20 cellular contexts compared by ENCODE assay signal in the genomic region with DNA sequence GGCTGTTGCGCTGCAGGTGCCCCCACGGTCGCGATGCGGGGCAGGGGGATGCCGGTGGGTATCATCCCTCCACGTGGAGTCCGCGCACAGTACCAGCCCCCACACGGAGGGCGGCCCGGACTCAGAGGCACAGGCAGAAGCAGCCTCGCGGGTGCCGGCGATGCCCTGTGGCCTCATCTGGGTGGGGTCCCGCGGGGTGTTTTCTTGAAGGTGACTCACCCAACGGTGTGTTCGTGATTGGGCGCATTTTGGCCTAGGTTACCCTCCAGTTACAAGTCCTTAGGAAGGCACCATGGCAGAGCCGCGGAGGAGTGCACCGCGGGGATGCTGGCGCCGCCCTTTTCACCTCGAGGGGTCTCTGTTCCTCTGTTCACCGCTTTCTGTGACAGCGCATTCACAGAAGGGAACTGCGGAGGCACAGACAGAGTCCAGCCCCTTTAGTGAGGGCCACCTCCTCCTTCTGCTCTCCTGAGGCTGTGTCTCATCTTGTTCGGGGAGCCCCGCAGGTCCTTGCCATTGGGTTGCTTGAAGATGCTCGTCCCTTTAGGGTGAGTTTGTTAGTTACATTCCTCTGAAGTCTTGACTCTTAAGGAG. TPM values are rescaled to one million over a fixed set of nuclear protein-coding genes. Genes with fewer than 3 reads are reported as not detected.
DNase-seq lines count a peak whose midpoint lies in the region; ATAC-seq, FAIRE-seq and TF ChIP-seq lines count a peak whose summit lies in the region.
"Had no signal": no experiment of that assay in that cellular context is flagged by ENCODE, and none has a peak within 500 bp of the region (broad histone marks: within the 10 kb centered on the region; RNA-seq: fewer than 3 reads in every experiment).

No MANE protein-coding gene starts in this region.

- no peak for ATAC-seq in GM12878
- ATAC-seq: Panc1 had no signal

- H3K9me3 Mint-ChIP-seq in neural progenitor cell = peaks cover 2% of the 10 kb centered on the region
- H3K9me3 Mint-ChIP-seq: CD4-positive, alpha-beta T cell had no signal

- H3K4me3 ChIP-seq in GM12878 (no peak overlapping the region), tibial artery (no peak overlapping the region), neural progenitor cell (no peak overlapping the region)

- H3K9me3 ChIP-seq in GM12878 (replicated peaks; ENCODE audit: control insufficient read depth, insufficient read depth, low read length) (no peaks in the 10 kb centered on the region), tibial artery (no peaks in the 10 kb centered on the region), neural progenitor cell (ENCODE audit: low read depth) (no peaks in the 10 kb centered on the region)

- H3F3A ChIP-seq in neural progenitor cell (ENCODE audit: low read depth) = no peaks in the 10 kb centered on the region

- peaks cover 28% of the 10 kb centered on the region for H3K4me1 Mint-ChIP-seq in neural progenitor cell

- TF ChIP-seq POLR2A in GM12878 (IDR thresholded peaks at IDR 0.05; ENCODE audit: low read depth, low read length) = 0 out of 2 replicates have a peak, but pooled peaks have one; percentile 25

- H3K36me3 Mint-ChIP-seq in neural progenitor cell = no peaks in the 10 kb centered on the region

- FAIRE-seq in GM12878 (lab: Jason Lieb, UNC) = no peak

- no peak overlapping the region for H3K9ac ChIP-seq in GM12878 (ENCODE audit: control insufficient read depth, insufficient read depth, low read length)
- no peak overlapping the region for H3K9ac ChIP-seq in neural progenitor cell

- SMC1A ChIA-PET in GM12878 (lab: Charles Lee; ENCODE audit: uncharacterized antibody, unreplicated experiment) = no interaction called here

- no peak for TF ChIP-seq EP300 in GM12878 (IDR thresholded peaks at IDR 0.05; ENCODE audit: borderline replicate concordance in 1 of 2, control insufficient read depth in 1 of 2, low read depth in 2 of 2, low read length in 2 of 2)

- H3K36me3 ChIP-seq in GM12878 (ENCODE audit: control insufficient read depth in 2 of 2, insufficient read depth in 2 of 2, low read length in 1 of 2) (peaks cover 0 to 16% of the 10 kb centered on the region in 2 experiments; a peak in 3 of 4 replicates), tibial artery (no peaks in the 10 kb centered on the region), neural progenitor cell (no peaks in the 10 kb centered on the region)

- H2AFZ ChIP-seq in GM12878 (ENCODE audit: control insufficient read depth, low read depth, low read length) (no peak overlapping the region), neural progenitor cell (replicated peaks) (no peak overlapping the region)

- in situ Hi-C loops in GM12878 (cut with MboI) = no loop called here

- H3K4me1 ChIP-seq in GM12878 (ENCODE audit: control insufficient read depth, insufficient read depth, low read length) = peaks cover 22% of the 10 kb centered on the region
- H3K4me1 ChIP-seq in tibial artery = no peaks in the 10 kb centered on the region
- H3K4me1 ChIP-seq in neural progenitor cell = no peaks in the 10 kb centered on the region

- DNase-seq in activated CD8-positive, alpha-beta memory T cell treated with anti-CD3 and anti-CD28 coated beads, Interleukin-2, amount 50 U/mL, for 4 hours = peak; percentile 12
- no peak for DNase-seq in activated CD8-positive, alpha-beta memory T cell treated with anti-CD3 and anti-CD28 coated beads for 24 hours
- DNase-seq in GM12878 (ENCODE audit: low read depth, low spot score) (no peak), mesenteric fat pad (ENCODE audit: low spot score) (peak; percentile 82), tibial artery (peak; percentile 16 to 39), NCI-H226 (no peak), neural progenitor cell (ENCODE audit: low spot score) (no peak), DMS 273 treated with DMSO at 0.1 percent for 48 hours (lab: John Stamatoyannopoulos, UW) (no peak)
- DNase-seq: Calu3; CD4-positive, alpha-beta T cell; HCEC 1CT; KG1; NCI-H1048; NCI-H1436 treated with DMSO at 0.1 percent for 48 hours; NCI-H2081; NCI-H510A treated with DMSO at 0.1 percent for 48 hours; SHP77 treated with DMSO at 0.1 percent for 48 hours had no signal

- H3K27me3 ChIP-seq in GM12878 (replicated peaks in 1 of 2; ENCODE audit: control insufficient read depth in 2 of 2, insufficient read depth in 2 of 2, low read length in 1 of 2) (no peaks in the 10 kb centered on the region), tibial artery (no peaks in the 10 kb centered on the region), neural progenitor cell (no peaks in the 10 kb centered on the region)

- peaks cover 24% of the 10 kb centered on the region for H3K27me3 Mint-ChIP-seq in neural progenitor cell (ENCODE audit: insufficient read depth, low read depth)
- H3K27me3 Mint-ChIP-seq: B cell; CD4-positive, alpha-beta T cell had no signal

- BruUV-seq in GM12878 (replicated peaks; lab: Mats Ljungman, UMichigan) = no TSS peak

- no peaks in the 10 kb centered on the region; the same call in 1 of the 2 replicates for H3K79me2 ChIP-seq in GM12878 (ENCODE audit: control insufficient read depth, insufficient read depth, low read length)
- H3K79me2 ChIP-seq in neural progenitor cell (ENCODE audit: low read depth) = no peaks in the 10 kb centered on the region

- TF ChIP-seq RAD21 in GM12878 (IDR thresholded peaks at IDR 0.05; ENCODE audit: insufficient read depth, low read depth, low read length) = no peak

- POLR2A ChIA-PET in GM12878 (lab: Charles Lee) = no interaction called here

- TF ChIP-seq CTCF in GM12878 (IDR thresholded peaks at IDR 0.05 in 2 of 3, conservative IDR thresholded peaks at IDR 0.05 in 1 of 3; ENCODE audit: control insufficient read depth in 2 of 3, extremely low read depth in 1 of 3, insufficient read depth in 1 of 3, low read depth in 3 of 3, low read length in 3 of 3) (no peak), tibial artery (IDR thresholded peaks at IDR 0.05) (no peak), neural progenitor cell (IDR thresholded peaks at IDR 0.05) (no peak)

- H3K4me2 ChIP-seq in GM12878 (ENCODE audit: control insufficient read depth, insufficient read depth) = no peak overlapping the region
- no peak overlapping the region for H3K4me2 ChIP-seq in neural progenitor cell

- CTCF ChIA-PET in GM12878 (lab: Yijun Ruan, JAX) = no interaction called here

- RAD21 ChIA-PET in GM12878 (lab: Charles Lee; ENCODE audit: unreplicated experiment) = no interaction called here

- intact Hi-C loops in GM12878 (cut with micrococcal nuclease; ENCODE audit: unreplicated experiment) (no loop called here), tibial artery (cut with DNase I; ENCODE audit: low total_unique reads) (no loop called here)

- no peak overlapping the region for H3K4me3 Mint-ChIP-seq in neural progenitor cell
- H3K4me3 Mint-ChIP-seq: B cell; CD4-positive, alpha-beta T cell had no signal

- H3K27ac Mint-ChIP-seq in neural progenitor cell = no peak overlapping the region
- H3K27ac Mint-ChIP-seq: B cell; CD4-positive, alpha-beta T cell had no signal

- H3K27ac ChIP-seq in GM12878 (ENCODE audit: control insufficient read depth, insufficient read depth) (no peak overlapping the region), tibial artery (no peak overlapping the region), neural progenitor cell (no peak overlapping the region)
- H3K27ac ChIP-seq: 22Rv1 had no signal

- H4K20me1 ChIP-seq in GM12878 (ENCODE audit: control insufficient read depth, insufficient read depth) (no peaks in the 10 kb centered on the region), neural progenitor cell (ENCODE audit: low read depth) (no peaks in the 10 kb centered on the region)

- WGBS in GM12878 (ENCODE audit: insufficient coverage, insufficient replicate concordance, low lambda C conversion rate, missing lambda C conversion rate) = 94% methylated on average over 33 of the region's 34 CpGs

TF ChIP-seq in GM12878, 131 proteins besides CTCF, POLR2A, EP300 and RAD21 (continues in another document):
- TF ChIP-seq BCLAF1 (IDR thresholded peaks at IDR 0.05) (no peak), ZNF217 (IDR thresholded peaks at IDR 0.05) (no peak)

RNA-seq across cellular contexts. Expression of gene EXOC3, which starts 21.6 kb away (rescaled TPM):
- total RNA-seq in GM12878 (2013; cell fraction: nucleolus; rRNA removed) = 139 and 145 TPM in 2 replicates
- total RNA-seq in GM12878 (2014; rRNA removed) (28.6 and 32.5 TPM in 2 replicates), GM12878 (2014; rRNA removed; fragmentation: Illumina TruSeq; extraction: Trizol) (22.4 and 25.4 TPM in 2 replicates), GM12878 (2021) (48.9 and 50.3 TPM in 2 replicates), mesenteric fat pad (58.5 TPM), neural progenitor cell (ENCODE audit: low replicate concordance) (19.2 and 37.6 TPM in 2 replicates)
- 26.9 TPM for polyA plus RNA-seq in GM12878 (2011; ENCODE audit: low read depth)
- polyA plus RNA-seq in GM12878 (2011; rRNA removed) (16.4 and 22.6 TPM in 2 replicates), GM12878 (2014; fragmentation: Illumina TruSeq; extraction: Trizol) (18.5 and 24.8 TPM in 2 replicates), GM12878 (2014; fragmentation: Nextera tagmentation; extraction: Ambion mirVana) (1 to 10 TPM; 1.6 to 7.2 TPM), GM12878 (2014; rRNA removed) (30.5 and 33.2 TPM in 2 replicates), GM12878 (2016; fragmentation: Nextera tagmentation; extraction: Ambion mirVana) (10 to 100 TPM; 52.7 to 53.0 TPM)
- 24.5 and 26.9 TPM in 2 replicates for polyA plus RNA-seq in GM12878 (2011; cell fraction: cytosol; rRNA removed)
- 77.4 and 98.6 TPM in 2 replicates for polyA plus RNA-seq in GM12878 (2011; cell fraction: nucleus; rRNA removed)
- polyA plus RNA-seq in GM12878 (2012) = 40.4 and 47.5 TPM in 2 replicates
- 26.3 and 28.8 TPM in 2 replicates for polyA minus RNA-seq in GM12878 (2011; rRNA and poly(A)+ RNA removed)
- polyA minus RNA-seq in GM12878 (2011; cell fraction: cytosol; rRNA and poly(A)+ RNA removed) = 10.8 and 14.6 TPM in 2 replicates
- 21.5 and 30.1 TPM in 2 replicates for polyA minus RNA-seq in GM12878 (2011; cell fraction: nucleus; rRNA and poly(A)+ RNA removed)

Comparison
In these comparisons a context has a peak if more than half of its experiments do, and no peak if none do; other contexts are left out.
1. DNase-seq: peak in activated CD8-positive, alpha-beta memory T cell treated with anti-CD3 and anti-CD28 coated beads, Interleukin-2, amount 50 U/mL, for 4 hours (single experiment), mesenteric fat pad (single experiment) and tibial artery (2 of 2); none in activated CD8-positive, alpha-beta memory T cell treated with anti-CD3 and anti-CD28 coated beads for 24 hours (single experiment), GM12878 (single experiment), NCI-H226 (single experiment), neural progenitor cell (single experiment) and DMS 273 treated with DMSO at 0.1 percent for 48 hours (single experiment).